Comparison of ENCODE assay signal across 1 cellular context in the genomic region with DNA sequence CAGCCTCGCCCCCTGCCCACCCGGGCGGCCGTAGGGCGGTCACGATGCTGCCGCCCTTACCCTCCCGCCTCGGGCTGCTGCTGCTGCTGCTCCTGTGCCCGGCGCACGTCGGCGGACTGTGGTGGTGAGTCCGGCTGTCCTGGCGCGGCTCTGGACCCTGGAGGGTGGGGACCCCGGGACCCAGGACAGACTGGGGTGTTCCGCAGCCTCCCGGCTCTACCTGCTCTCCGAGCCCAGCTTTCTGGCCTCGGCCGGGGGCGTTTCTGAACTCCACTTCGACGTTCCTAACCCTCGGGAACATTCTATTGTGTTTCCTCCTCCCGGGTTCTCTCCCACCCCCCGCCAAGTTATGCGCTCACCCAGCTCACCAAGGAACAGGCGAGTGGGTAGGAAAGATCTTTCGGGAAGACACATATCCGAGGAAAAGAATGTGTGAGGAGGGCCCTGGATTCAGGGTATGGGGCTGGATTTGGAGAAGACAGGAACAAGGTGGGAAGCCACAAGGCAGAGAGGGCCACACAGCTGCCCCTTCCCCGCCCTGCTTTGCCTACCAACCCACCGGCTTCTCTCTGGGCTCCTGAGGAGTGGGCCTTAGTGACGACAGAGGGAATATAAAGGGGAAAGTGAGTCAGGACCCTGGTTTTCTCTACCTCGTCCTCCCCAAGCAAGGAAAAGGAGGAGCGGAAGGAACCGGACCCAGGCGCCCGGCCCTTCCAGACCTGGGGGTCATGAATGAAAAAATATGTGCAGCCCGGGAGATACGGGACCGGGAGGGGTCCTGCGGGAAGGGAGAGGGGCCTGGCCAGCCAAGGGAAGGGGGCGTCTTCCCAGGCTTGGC.
TF ChIP-seq lines count a peak whose summit lies in the region.

No MANE protein-coding gene starts in this region.

TF ChIP-seq in HepG2, 621 proteins besides CTCF, POLR2A, EP300 and RAD21:
- TF ChIP-seq CCDC6 (CRISPR knock-in tag; IDR thresholded peaks at IDR 0.05) (0 out of 2 replicates have a peak, but pooled peaks have one; percentile 27), ZNF768 (CRISPR knock-in tag; IDR thresholded peaks at IDR 0.05) (peak; percentile 39; the same call in 1 of the 2 replicates), ZNF777 (CRISPR knock-in tag; IDR thresholded peaks at IDR 0.05) (peak; percentile 84), SRSF4 (IDR thresholded peaks at IDR 0.05; ENCODE audit: low read depth, low read length, poor library complexity, severe bottlenecking) (no peak), EZH2 (conservative IDR thresholded peaks at IDR 0.05; ENCODE audit: low read depth, low read length) (peak; percentile 100), KLF16 (CRISPR knock-in tag; IDR thresholded peaks at IDR 0.05) (no peak), ISL2 (CRISPR knock-in tag; IDR thresholded peaks at IDR 0.05) (no peak)
- TF ChIP-seq, protein P1, sequence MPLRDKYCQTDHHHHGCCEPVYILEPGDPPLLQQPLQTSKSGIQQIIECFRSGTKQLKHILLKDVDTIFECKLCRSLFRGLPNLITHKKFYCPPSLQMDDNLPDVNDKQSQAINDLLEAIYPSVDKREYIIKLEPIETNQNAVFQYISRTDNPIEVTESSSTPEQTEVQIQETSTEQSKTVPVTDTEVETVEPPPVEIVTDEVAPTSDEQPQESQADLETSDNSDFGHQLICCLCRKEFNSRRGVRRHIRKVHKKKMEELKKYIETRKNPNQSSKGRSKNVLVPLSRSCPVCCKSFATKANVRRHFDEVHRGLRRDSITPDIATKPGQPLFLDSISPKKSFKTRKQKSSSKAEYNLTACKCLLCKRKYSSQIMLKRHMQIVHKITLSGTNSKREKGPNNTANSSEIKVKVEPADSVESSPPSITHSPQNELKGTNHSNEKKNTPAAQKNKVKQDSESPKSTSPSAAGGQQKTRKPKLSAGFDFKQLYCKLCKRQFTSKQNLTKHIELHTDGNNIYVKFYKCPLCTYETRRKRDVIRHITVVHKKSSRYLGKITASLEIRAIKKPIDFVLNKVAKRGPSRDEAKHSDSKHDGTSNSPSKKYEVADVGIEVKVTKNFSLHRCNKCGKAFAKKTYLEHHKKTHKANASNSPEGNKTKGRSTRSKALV (CRISPR knock-in tag; IDR thresholded peaks at IDR 0.05): peak; percentile 81
- TF ChIP-seq, protein P2, sequence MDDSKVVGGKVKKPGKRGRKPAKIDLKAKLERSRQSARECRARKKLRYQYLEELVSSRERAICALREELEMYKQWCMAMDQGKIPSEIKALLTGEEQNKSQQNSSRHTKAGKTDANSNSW (CRISPR knock-in tag; IDR thresholded peaks at IDR 0.05; ENCODE audit: borderline replicate concordance): 0 out of 2 replicates have a peak, but pooled peaks have one; percentile 30
